Comparison of ENCODE assay signal across 23 cellular contexts in the genomic region with DNA sequence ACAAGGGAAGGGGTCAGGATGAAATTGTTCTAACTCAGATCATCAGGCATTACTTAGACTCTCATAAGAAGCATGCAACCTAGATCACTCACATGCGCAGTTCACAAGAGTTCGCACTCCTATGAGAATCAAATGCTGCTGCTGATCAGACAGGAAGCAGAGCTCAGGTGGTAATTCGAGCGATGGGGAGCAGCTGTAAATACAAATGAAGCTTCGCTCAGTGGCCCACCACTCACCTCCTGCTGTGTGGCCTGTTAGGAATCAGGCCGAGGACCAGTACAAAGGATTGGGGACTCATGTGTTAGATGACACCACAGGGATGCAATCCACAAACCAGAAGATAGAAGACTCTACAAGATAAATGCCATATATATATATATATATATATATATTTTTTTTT. TPM values are rescaled to one million over a fixed set of nuclear protein-coding genes. Genes with fewer than 3 reads are reported as not detected.
A peak's percentile ranks its signal among the peaks of the same experiment; 100 is the strongest.
DNase-seq lines count a peak whose midpoint lies in the region; ATAC-seq and TF ChIP-seq lines count a peak whose summit lies in the region.
"Had no signal": no experiment of that assay in that cellular context is flagged by ENCODE, and none has a peak within 500 bp of the region (broad histone marks: within the 10 kb centered on the region; RNA-seq: fewer than 3 reads in every experiment).

No MANE protein-coding gene starts in this region.

- 0 out of 2 replicates have a peak overlapping the region, but pooled peaks have one; percentile 15 for H3K27ac ChIP-seq in SJSA1
- H3K27ac ChIP-seq: ascending aorta, foreskin keratinocyte, KMS-11, testis had no signal

- peaks cover 10% of the 10 kb centered on the region for H3K4me1 ChIP-seq in SJSA1 (replicated peaks)
- H3K4me1 ChIP-seq: ascending aorta, testis had no signal

- TF ChIP-seq CTCF in GM13976 (IDR thresholded peaks at IDR 0.05; ENCODE audit: borderline replicate concordance, control extremely low read depth, extremely low read depth, insufficient read depth, missing control alignments), result no peak
- no peak for TF ChIP-seq CTCF in omental fat pad (IDR thresholded peaks at IDR 0.05)

- DNase-seq in GM13976 (ENCODE audit: low spot score), result peak; percentile 3
- peak; percentile 51 for DNase-seq in NAMALWA (ENCODE audit: low spot score)
- no peak for DNase-seq in SJSA1 (ENCODE audit: low read depth in 1 of 2, low spot score in 2 of 2)
- peak; percentile 68 for DNase-seq in iPS DF 19.7 (ENCODE audit: low read depth, low spot score)
- DNase-seq in DMS79 treated with DMSO at 0.1 percent for 48 hours (lab: John Stamatoyannopoulos, UW), result no peak
- no peak for DNase-seq in omental fat pad (ENCODE audit: low spot score)
- DNase-seq in KG1 (lab: John Stamatoyannopoulos, UW), result no peak
- DNase-seq: activated CD4-positive, alpha-beta T cell treated with anti-CD3 and anti-CD28 coated beads for 1 hour; C1 segment of cervical spinal cord; Calu3; EL; foreskin keratinocyte; hippocampal formation; MV-4-11; NCI-H2029; NCI-H526; small intestine; stimulated activated naive CD4-positive, alpha-beta T cell; testis had no signal

- H3K36me3 ChIP-seq in SJSA1, result 0 out of 2 replicates have a peak, but pooled peaks cover 3% of the 10 kb centered on the region
- H3K36me3 ChIP-seq: ascending aorta had no signal

- no peak overlapping the region for H3K4me3 ChIP-seq in SJSA1
- H3K4me3 ChIP-seq: ascending aorta, lung, testis had no signal

- in situ Hi-C loops in GM13976 (cut with MboI; ENCODE audit: low sequenced_read_pairs, unreplicated experiment), result no loop called here

- H3K27me3 ChIP-seq in SJSA1 (replicated peaks), result no peaks in the 10 kb centered on the region
- H3K27me3 ChIP-seq: ascending aorta, foreskin keratinocyte, testis had no signal

- H3K9me3 ChIP-seq in SJSA1 (replicated peaks), result no peaks in the 10 kb centered on the region
- H3K9me3 ChIP-seq: ascending aorta, testis had no signal

- no peak for ATAC-seq in HG02840 (IDR thresholded peaks at IDR 0.05; ENCODE audit: low FRiP score, unreplicated experiment)
- ATAC-seq in omental fat pad (ENCODE audit: low FRiP score), result no peak
- ATAC-seq: foreskin keratinocyte had no signal

RNA-seq across cellular contexts. Expression of a gene that starts 31.5 kb away (rescaled TPM):
- total RNA-seq in SJSA1 (2014; rRNA removed; shearing (Covaris generic)), result 13.6 and 15.4 TPM in 2 replicates
- total RNA-seq in omental fat pad, result 10 to 100 TPM; 27.6 to 70.6 (median 40.4) TPM

Comparison
In these comparisons a context has a peak if more than half of its experiments do, and no peak if none do; other contexts are left out.
1. DNase-seq: peak in GM13976 (single experiment), NAMALWA (single experiment) and iPS DF 19.7 (single experiment); none in SJSA1 (0 of 2), DMS79 treated with DMSO at 0.1 percent for 48 hours (single experiment), omental fat pad (single experiment) and KG1 (single experiment).